In the genomic region with DNA sequence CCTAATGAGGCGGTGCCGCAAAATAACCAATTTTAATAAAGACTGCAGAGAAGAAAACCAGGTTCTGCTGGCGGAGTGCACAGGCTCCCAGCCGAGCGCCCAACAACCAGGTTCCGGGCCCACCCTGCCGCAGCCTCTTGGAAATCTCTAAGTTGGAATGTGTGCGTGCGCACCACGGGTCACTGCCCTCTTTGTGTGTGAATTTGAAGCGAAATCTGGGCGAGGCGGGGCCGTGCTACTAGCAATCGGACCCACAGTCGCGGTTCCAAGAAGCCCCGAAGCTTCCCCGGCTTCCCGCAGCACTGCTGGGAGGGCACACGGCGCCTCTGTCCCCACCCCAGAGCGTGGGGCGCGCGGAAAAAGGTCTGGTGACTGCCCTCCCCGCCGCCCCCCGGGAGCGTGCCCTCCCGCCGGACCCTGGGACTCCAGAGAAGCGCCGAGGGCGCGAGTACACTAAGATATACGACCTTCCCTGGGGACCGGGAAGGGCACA, we compare ENCODE assay signal across 8 cellular contexts. TPM values are rescaled to one million over a fixed set of nuclear protein-coding genes. Genes with fewer than 3 reads are reported as not detected.
A peak's percentile ranks its signal among the peaks of the same experiment; 100 is the strongest.
DNase-seq lines count a peak whose midpoint lies in the region; ATAC-seq and TF ChIP-seq lines count a peak whose summit lies in the region.

No MANE protein-coding gene starts in this region.

- H3K4me1 ChIP-seq in foreskin keratinocyte (peaks cover 33% of the 10 kb centered on the region), neutrophil (ENCODE audit: control insufficient read depth in 1 of 2, insufficient read depth in 1 of 2, low read depth in 1 of 2, low read length in 1 of 2) (peaks cover 77 to 79% of the 10 kb centered on the region in 2 experiments)

- H3K4me3 ChIP-seq in GM12864 (ENCODE audit: low read depth, low read length): peak overlapping the region; percentile 53
- H3K4me3 ChIP-seq in HFF-Myc (replicated peaks; ENCODE audit: low read depth, low read length): peak overlapping the region; percentile 77
- peak overlapping the region; percentile 86 to 96 for H3K4me3 ChIP-seq in neutrophil (ENCODE audit: low read depth in 1 of 2, low read length in 1 of 2)

- H3K27me3 ChIP-seq in foreskin keratinocyte (no peaks in the 10 kb centered on the region), neutrophil (no peaks in the 10 kb centered on the region)

- no peaks in the 10 kb centered on the region for H3K36me3 ChIP-seq in neutrophil

- H3K27ac ChIP-seq in foreskin keratinocyte (peak overlapping the region; percentile 93), neutrophil (peak overlapping the region; percentile 97)

- no peaks in the 10 kb centered on the region for H3K9me3 ChIP-seq in neutrophil

- TF ChIP-seq CTCF in GM12864 (IDR thresholded peaks at IDR 0.05; ENCODE audit: low read depth, low read length, missing control alignments) (no peak), HFF-Myc (IDR thresholded peaks at IDR 0.05; ENCODE audit: low read depth, low read length, missing control alignments) (no peak), foreskin keratinocyte (conservative IDR thresholded peaks at IDR 0.05) (no peak), neutrophil (IDR thresholded peaks at IDR 0.05) (no peak)

- no peak for DNase-seq in GM12864 (ENCODE audit: low read depth)
- DNase-seq in HFF-Myc (ENCODE audit: extremely low read depth, low read depth): no peak
- DNase-seq in NCI-H2227 treated with DMSO at 0.1 percent for 48 hours (lab: John Stamatoyannopoulos, UW): peak; percentile 34
- DNase-seq in activated effector memory CD4-positive, alpha-beta T cell treated with Interleukin-2 at 50 U/mL for 16 hours: peak; percentile 25
- DNase-seq in foreskin keratinocyte: no peak
- no peak for DNase-seq in NCI-H187 treated with DMSO at 0.1 percent for 48 hours (lab: John Stamatoyannopoulos, UW)
- no peak for DNase-seq in NK-92 (lab: John Stamatoyannopoulos, UW; ENCODE audit: unreplicated experiment)

- ATAC-seq in foreskin keratinocyte: peak; percentile 44

RNA-seq across cellular contexts. Expression of a gene that starts 0.7 kb away (rescaled TPM):
- 1.2 and 2.1 TPM in 2 replicates for total RNA-seq in foreskin keratinocyte
- polyA plus RNA-seq in foreskin keratinocyte: 1.5 and 1.8 TPM in 2 replicates

Comparison
In these comparisons a context has a peak if more than half of its experiments do, and no peak if none do; other contexts are left out.
1. DNase-seq: peak in NCI-H2227 treated with DMSO at 0.1 percent for 48 hours (single experiment) and activated effector memory CD4-positive, alpha-beta T cell treated with Interleukin-2 at 50 U/mL for 16 hours (single experiment); none in GM12864 (single experiment), HFF-Myc (single experiment), foreskin keratinocyte (0 of 2), NCI-H187 treated with DMSO at 0.1 percent for 48 hours (single experiment) and NK-92 (single experiment).
2. Peak in every context shown above with its lines, with median percentiles within 50 percentile points of each other: H3K4me3 ChIP-seq.